In the genomic region with DNA sequence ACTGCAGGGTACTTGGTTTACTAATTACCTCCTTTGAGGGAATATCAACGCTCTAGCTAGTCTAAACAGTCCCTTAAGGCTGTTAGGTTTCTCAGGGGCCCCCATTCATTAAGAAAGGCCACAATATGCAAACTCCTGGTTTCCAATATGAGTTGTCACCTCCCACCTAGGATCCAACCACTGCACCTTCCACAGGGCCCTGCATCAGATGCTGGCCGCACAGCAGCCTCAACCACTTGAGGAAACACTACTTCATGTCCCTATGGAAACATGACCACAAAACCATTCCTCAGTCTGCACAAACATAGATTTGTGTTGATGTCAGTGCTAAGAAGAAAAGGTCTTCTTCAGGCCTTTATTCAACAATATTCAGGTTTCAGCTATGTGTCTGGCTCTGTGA, we compare ENCODE assay signal across 11 cellular contexts. TPM values are rescaled to one million over a fixed set of nuclear protein-coding genes. Genes with fewer than 3 reads are reported as not detected.
A peak's percentile ranks its signal among the peaks of the same experiment; 100 is the strongest.
DNase-seq lines count a peak whose midpoint lies in the region; ATAC-seq and TF ChIP-seq lines count a peak whose summit lies in the region.
"Had no signal": no experiment of that assay in that cellular context is flagged by ENCODE, and none has a peak within 500 bp of the region (broad histone marks: within the 10 kb centered on the region; RNA-seq: fewer than 3 reads in every experiment).

No MANE protein-coding gene starts in this region.

- H3K9me3 ChIP-seq in right lobe of liver (no peaks in the 10 kb centered on the region), SJCRH30 (replicated peaks) (no peaks in the 10 kb centered on the region)

- intact Hi-C loops in right lobe of liver (cut with DNase I), result no loop called here

- H3K9me3 Mint-ChIP-seq in activated naive CD4-positive, alpha-beta T cell treated with anti-CD3 and anti-CD28 coated beads, Interleukin-2, amount 50 U/mL, for 24 hours, result no peaks in the 10 kb centered on the region
- H3K9me3 Mint-ChIP-seq: memory B cell; T-helper 1 cell treated with Interleukin-12 subunit alpha and Interleukin-12 subunit beta and Interleukin-4 antibody, amounts not matched to agents 30 μg/mL and 1 μg/mL, for 36 hours had no signal

- H3K27ac ChIP-seq in right lobe of liver (no peak overlapping the region), SJCRH30 (no peak overlapping the region)

- H3K27me3 ChIP-seq in right lobe of liver (no peaks in the 10 kb centered on the region), SJCRH30 (peaks cover 20% of the 10 kb centered on the region)

- TF ChIP-seq CTCF in astrocyte of the cerebellum (IDR thresholded peaks at IDR 0.05; ENCODE audit: low read depth, low read length, missing control alignments), result no peak
- no peak for TF ChIP-seq CTCF in right lobe of liver (IDR thresholded peaks at IDR 0.05)

- 83% methylated on average over 1 of the region's 2 CpGs for WGBS in right lobe of liver (ENCODE audit: insufficient coverage, low coverage, low lambda C conversion rate, missing lambda C conversion rate)

- H3K4me3 ChIP-seq in astrocyte of the cerebellum (ENCODE audit: low read depth, low read length) (no peak overlapping the region), right lobe of liver (no peak overlapping the region), SJCRH30 (no peak overlapping the region)

- ATAC-seq in HG03066 (IDR thresholded peaks at IDR 0.05; ENCODE audit: low read depth, unreplicated experiment) (peak; percentile 25), right lobe of liver (no peak)
- ATAC-seq in stimulated activated naive CD8-positive, alpha-beta T cell treated with anti-CD3 and anti-CD28 coated beads, Interleukin-15, Interleukin-2, amounts not matched to agents 100 U/mL and 50 U/mL, for 24 hours, result peak; percentile 83

- peak overlapping the region; percentile 81 for H3K27ac Mint-ChIP-seq in activated naive CD4-positive, alpha-beta T cell treated with anti-CD3 and anti-CD28 coated beads, Interleukin-2, amount 50 U/mL, for 24 hours
- H3K27ac Mint-ChIP-seq: memory B cell; T-helper 1 cell treated with Interleukin-12 subunit alpha and Interleukin-12 subunit beta and Interleukin-4 antibody, amounts not matched to agents 30 μg/mL and 1 μg/mL, for 36 hours had no signal

- peak overlapping the region; percentile 60 for H3K4me3 Mint-ChIP-seq in activated naive CD4-positive, alpha-beta T cell treated with anti-CD3 and anti-CD28 coated beads, Interleukin-2, amount 50 U/mL, for 24 hours
- H3K4me3 Mint-ChIP-seq: memory B cell; T-helper 1 cell treated with Interleukin-12 subunit alpha and Interleukin-12 subunit beta and Interleukin-4 antibody, amounts not matched to agents 30 μg/mL and 1 μg/mL, for 36 hours had no signal

- peaks cover 88% of the 10 kb centered on the region for H3K4me1 Mint-ChIP-seq in activated naive CD4-positive, alpha-beta T cell treated with anti-CD3 and anti-CD28 coated beads, Interleukin-2, amount 50 U/mL, for 24 hours

- H3K36me3 Mint-ChIP-seq in activated naive CD4-positive, alpha-beta T cell treated with anti-CD3 and anti-CD28 coated beads, Interleukin-2, amount 50 U/mL, for 24 hours, result peaks cover 40% of the 10 kb centered on the region
- H3K36me3 Mint-ChIP-seq: memory B cell had no signal

- H3K27me3 Mint-ChIP-seq in activated naive CD4-positive, alpha-beta T cell treated with anti-CD3 and anti-CD28 coated beads, Interleukin-2, amount 50 U/mL, for 24 hours, result no peaks in the 10 kb centered on the region

- DNase-seq in activated naive CD4-positive, alpha-beta T cell treated with anti-CD3 and anti-CD28 coated beads, Interleukin-2, amount 50 U/mL, for 16 hours, result no peak
- DNase-seq in astrocyte of the cerebellum (ENCODE audit: low read depth) (peak; percentile 8), right lobe of liver (no peak), medulla oblongata (ENCODE audit: extremely low spot score) (no peak), SJCRH30 (no peak)
- DNase-seq in stimulated activated naive CD8-positive, alpha-beta T cell treated with anti-CD3 and anti-CD28 coated beads, Interleukin-15, Interleukin-2, amounts not matched to agents 100 U/mL and 50 U/mL, for 24 hours, result peak; percentile 68
- DNase-seq: NCI-H1417 treated with DMSO at 0.1 percent for 48 hours had no signal

- H3K36me3 ChIP-seq in right lobe of liver, result no peaks in the 10 kb centered on the region
- no peaks in the 10 kb centered on the region for H3K36me3 ChIP-seq in SJCRH30

- in situ Hi-C loops in astrocyte of the cerebellum (cut with HindIII; ENCODE audit: low sequenced_read_pairs), result no loop called here

- TF ChIP-seq POLR2A in right lobe of liver (IDR thresholded peaks at IDR 0.05), result no peak

- no peaks in the 10 kb centered on the region for H3K4me1 ChIP-seq in right lobe of liver
- no peaks in the 10 kb centered on the region for H3K4me1 ChIP-seq in SJCRH30

RNA-seq across cellular contexts. Expression of a gene that starts 40.9 kb away (rescaled TPM):
- 1 to 10 TPM in 5 of 6 experiments, under 1 TPM in 1; 0.90 to 6.1 (median 3.2) TPM for total RNA-seq in right lobe of liver
- 0.16 TPM in 1 of 2 replicates, not detected in the other for total RNA-seq in SJCRH30 (2014; rRNA removed; shearing (Covaris generic))

Comparison
In these comparisons a context has a peak if more than half of its experiments do, and no peak if none do; other contexts are left out.
1. DNase-seq: peak in astrocyte of the cerebellum (single experiment) and stimulated activated naive CD8-positive, alpha-beta T cell treated with anti-CD3 and anti-CD28 coated beads, Interleukin-15, Interleukin-2, amounts not matched to agents 100 U/mL and 50 U/mL, for 24 hours (single experiment); none in activated naive CD4-positive, alpha-beta T cell treated with anti-CD3 and anti-CD28 coated beads, Interleukin-2, amount 50 U/mL, for 16 hours (single experiment), right lobe of liver (0 of 3), medulla oblongata (single experiment) and SJCRH30 (0 of 2).
2. ATAC-seq: peak in HG03066 (single experiment) and stimulated activated naive CD8-positive, alpha-beta T cell treated with anti-CD3 and anti-CD28 coated beads, Interleukin-15, Interleukin-2, amounts not matched to agents 100 U/mL and 50 U/mL, for 24 hours (single experiment); none in right lobe of liver (0 of 4).